In the genomic region with DNA sequence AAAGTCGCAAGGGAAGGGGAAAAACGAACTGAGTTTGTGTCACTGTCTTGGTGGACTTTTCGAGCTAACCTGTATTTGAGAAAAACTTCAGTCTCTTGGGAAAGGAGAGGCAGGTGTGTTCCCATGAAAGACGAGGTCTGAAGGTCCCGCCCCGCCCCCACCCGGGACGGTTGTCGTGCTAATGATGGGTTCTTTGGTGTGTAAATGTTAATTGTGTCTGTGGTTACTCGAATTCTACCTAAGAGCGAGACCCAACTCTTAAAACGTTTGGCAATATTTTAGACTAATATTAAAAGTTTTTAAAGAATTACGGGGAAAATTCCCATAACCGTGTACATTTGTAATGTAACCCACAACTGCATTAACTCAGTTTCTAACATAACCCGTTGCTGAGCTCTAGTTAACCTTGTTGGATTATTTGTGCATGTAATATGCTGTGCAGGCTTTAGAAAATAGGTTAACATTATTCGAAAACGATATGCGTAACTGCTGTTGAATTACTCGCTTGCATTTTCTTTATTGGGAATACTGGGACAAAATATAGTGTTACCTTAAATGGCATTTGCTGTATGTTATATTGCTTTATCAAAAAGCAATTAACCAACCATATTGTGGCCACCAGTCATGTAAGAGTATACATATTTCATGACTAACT, we compare ENCODE assay signal across 1 cellular context.
TF ChIP-seq lines count a peak whose summit lies in the region.

No MANE protein-coding gene starts in this region.

TF ChIP-seq in H1, 55 proteins besides CTCF, POLR2A, EP300 and RAD21:
- TF ChIP-seq SUZ12 (IDR thresholded peaks at IDR 0.05; ENCODE audit: low read length) (no peak), TAF7 (optimal IDR thresholded peaks at IDR 0.05; ENCODE audit: borderline replicate concordance, low read depth, low read length) (peak; percentile 42), KDM5A (IDR thresholded peaks at IDR 0.05; ENCODE audit: low read length) (no peak), SIN3A (conservative IDR thresholded peaks at IDR 0.05 in 1 of 2, IDR thresholded peaks at IDR 0.05 in 1 of 2; ENCODE audit: low read depth in 1 of 2, low read length in 2 of 2) (0 out of 4 replicates have a peak, but pooled peaks of 1 of the 2 experiments have one; percentile 8), SAP30 (IDR thresholded peaks at IDR 0.05; ENCODE audit: insufficient read depth, insufficient replicate concordance, low read length) (peak; percentile 46)
